Comparison of ENCODE assay signal across 1 cellular context in genomic region chr15:92385096-92385495, GRCh38.
TF ChIP-seq lines count a peak whose summit lies in the region.

No MANE protein-coding gene starts in this region.

TF ChIP-seq in GM23338, 12 proteins besides CTCF, POLR2A, EP300 and RAD21 (continued from another document):
- TF ChIP-seq REST (IDR thresholded peaks at IDR 0.05; ENCODE audit: unreplicated experiment): no peak
- no peak for TF ChIP-seq ZNF462 (CRISPR knock-in tag; IDR thresholded peaks at IDR 0.05)
